ENCODE assay signal across 27 cellular contexts in genomic region chr6:162636167-162636566, GRCh38.
"Had no signal": no experiment of that assay in that cellular context is flagged by ENCODE, and none has a peak within 500 bp of the region (broad histone marks: within the 10 kb centered on the region; RNA-seq: fewer than 3 reads in every experiment).

No MANE protein-coding gene starts in this region.

- H3K4me1 ChIP-seq: colonic mucosa, esophagus squamous epithelium, left lung, pancreas, tibial nerve, upper lobe of left lung had no signal

- H3K27ac ChIP-seq: colonic mucosa, esophagus squamous epithelium, left lung, pancreas, right atrium auricular region, sigmoid colon, thoracic aorta, tibial nerve, upper lobe of left lung had no signal

- ATAC-seq: gastrocnemius medialis; left cardiac atrium; left lung; mucosa of descending colon; naive thymus-derived CD4-positive, alpha-beta T cell; pancreas; stimulated activated naive B cell treated with anti-CD40 and anti-IgM and Interleukin-4, amounts not matched to agents 10 μg/mL and 1 μg/mL and 100 μg/mL, for 72 hours had no signal

- H3K27me3 ChIP-seq: colonic mucosa, esophagus squamous epithelium, gastrocnemius medialis, left lung, pancreas, right atrium auricular region, sigmoid colon, tibial nerve, upper lobe of left lung had no signal

- DNase-seq: central memory CD4-positive, alpha-beta T cell; colonic mucosa; dermis blood vessel endothelial cell; effector memory CD4-positive, alpha-beta T cell; erythroblast; esophagus squamous epithelium; foreskin fibroblast; gastrocnemius medialis; head of caudate nucleus; kidney; left cardiac atrium; left lung; mucosa of descending colon; naive thymus-derived CD4-positive, alpha-beta T cell; nephron progenitor cell; occipital lobe; pancreas; sigmoid colon; small intestine; stimulated activated CD4-positive, alpha-beta T cell treated with anti-CD3 and anti-CD28 coated beads, Interleukin-15, amount 100 ng/mL, for 24 hours; stimulated activated CD4-positive, alpha-beta T cell treated with anti-CD3 and anti-CD28 coated beads, Interleukin-2, amount 100 ng/mL, for 48 hours; stimulated activated naive B cell treated with anti-CD40 and anti-IgM and Interleukin-4, amounts not matched to agents 10 μg/mL and 1 μg/mL and 100 μg/mL, for 72 hours; upper lobe of left lung had no signal

- H3K9me3 ChIP-seq: colonic mucosa, gastrocnemius medialis, pancreas, sigmoid colon, upper lobe of left lung had no signal

- H3K4me3 ChIP-seq: colonic mucosa, esophagus squamous epithelium, gastrocnemius medialis, left lung, mucosa of descending colon, pancreas, right atrium auricular region, sigmoid colon, thoracic aorta, tibial nerve, upper lobe of left lung had no signal

- H3K36me3 ChIP-seq: colonic mucosa, esophagus squamous epithelium, gastrocnemius medialis, left lung, pancreas, right atrium auricular region, sigmoid colon, thoracic aorta, tibial nerve, upper lobe of left lung had no signal

- FAIRE-seq: pancreas, small intestine, urothelium cell line had no signal
